Comparison of ENCODE assay signal across 8 cellular contexts in the genomic region with DNA sequence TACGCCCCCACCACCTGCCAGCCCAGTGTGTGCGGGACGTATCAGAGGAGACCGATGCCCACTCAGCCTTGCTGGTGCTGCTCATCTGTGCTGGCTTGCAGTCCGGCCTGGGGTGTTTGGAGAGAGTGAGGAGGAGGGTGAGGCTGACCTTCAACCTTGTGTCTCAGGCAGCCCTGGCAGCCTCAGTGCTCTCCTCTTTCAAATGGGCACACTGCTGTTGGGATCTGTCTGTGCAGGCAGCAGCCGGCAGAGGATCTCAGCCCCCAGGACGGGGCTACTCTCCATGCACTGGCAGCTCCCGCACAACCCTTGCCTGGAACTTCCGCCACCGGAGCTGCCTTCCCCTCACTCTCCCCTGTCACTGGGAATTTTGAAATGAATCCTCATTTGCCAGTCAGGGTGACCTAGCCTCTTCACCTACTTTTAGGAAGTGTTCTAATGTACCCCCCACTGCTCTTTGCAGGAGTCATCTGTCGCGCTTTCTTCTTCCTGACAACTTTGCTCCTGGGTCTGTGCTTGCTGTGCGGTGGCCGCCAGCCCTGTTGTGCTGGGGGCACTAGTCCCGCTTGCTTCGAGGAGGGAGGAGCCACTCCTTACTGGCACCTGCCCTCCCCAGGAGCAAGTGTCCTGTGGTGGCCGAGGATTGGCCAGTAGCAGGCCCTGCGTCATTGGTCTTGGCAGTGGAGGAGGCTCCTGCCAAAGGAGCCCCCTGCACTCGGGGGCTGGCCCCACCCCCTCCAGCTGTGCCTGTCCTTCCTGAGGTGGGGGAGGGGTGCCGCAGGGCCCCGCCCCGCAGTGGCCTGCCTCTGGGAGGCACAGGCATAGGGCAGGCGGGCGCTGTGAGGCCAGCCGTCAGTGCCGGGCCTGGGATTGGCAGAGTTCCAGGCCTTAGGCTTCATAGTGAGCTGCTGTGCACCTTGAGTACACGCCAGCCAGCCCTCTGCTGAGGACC. TPM values are rescaled to one million over a fixed set of nuclear protein-coding genes. Genes with fewer than 3 reads are reported as not detected.
DNase-seq lines count a peak whose midpoint lies in the region; ATAC-seq and TF ChIP-seq lines count a peak whose summit lies in the region.

No MANE protein-coding gene starts in this region.

- H3K4ac ChIP-seq in mesendoderm (ENCODE audit: low read depth, low read length), result no peak overlapping the region

- H3K4me2 ChIP-seq in mesendoderm (ENCODE audit: low read length), result peak overlapping the region; percentile 60

- CTCF ChIA-PET in RWPE1 (lab: Yijun Ruan, JAX), result interaction anchor here (1.5 kb wide), 1 partner anchor 14 kb away, joined by 3 read pairs; no protein-coding TSS in a partner anchor

- no peak overlapping the region for H4K8ac ChIP-seq in mesendoderm (ENCODE audit: low read depth, low read length)

- DNase-seq in HUDEP-2 (lab: John Stamatoyannopoulos, UW; ENCODE audit: unreplicated experiment in 76 of 76), result peak in 69 of 76 experiments; percentile 28 to 91 (median 71)
- DNase-seq in RWPE1 (ENCODE audit: low spot score), result no peak
- no peak for DNase-seq in effector memory CD4-positive, alpha-beta T cell
- DNase-seq in mesendoderm, result peak; percentile 96
- peak; percentile 58 to 88 for DNase-seq in upper lobe of left lung
- DNase-seq in kidney glomerular epithelial cell (lab: John Stamatoyannopoulos, UW), result no peak
- no peak for DNase-seq in GM19240 (ENCODE audit: insufficient read length, low spot score)

- peaks cover 70% of the 10 kb centered on the region for H3K4me1 ChIP-seq in effector memory CD4-positive, alpha-beta T cell (ENCODE audit: control insufficient read depth, insufficient read depth, low read length, poor library complexity, severe bottlenecking)
- H3K4me1 ChIP-seq in mesendoderm (ENCODE audit: control insufficient read depth, low read depth, low read length), result peaks cover 38% of the 10 kb centered on the region
- peaks cover 71 to 83% (median 74%) of the 10 kb centered on the region in 4 donors for H3K4me1 ChIP-seq in upper lobe of left lung

- no CpG with 5 or more reads among the region's 27 CpGs for WGBS in mesendoderm (ENCODE audit: extremely low coverage, insufficient coverage, low lambda C conversion rate)
- WGBS in upper lobe of left lung, 2 donors, result 32 to 48% methylated on average over 7 to 20 of the region's 27 CpGs

- H3K27ac ChIP-seq in RWPE1 (peak overlapping the region; percentile 74), mesendoderm (ENCODE audit: low read depth, low read length) (peak overlapping the region; percentile 69), upper lobe of left lung (peak overlapping the region; percentile 78 to 92 (median 86))
- peak overlapping the region; percentile 80 for H3K27ac ChIP-seq in effector memory CD4-positive, alpha-beta T cell (ENCODE audit: insufficient read depth, low read length, poor library complexity, severe bottlenecking)

- H4K5ac ChIP-seq in mesendoderm (ENCODE audit: low read length), result no peak overlapping the region

- H3K56ac ChIP-seq in mesendoderm (ENCODE audit: low read length), result peak overlapping the region; percentile 83

- H3K9ac ChIP-seq in mesendoderm (ENCODE audit: low read length), result peak overlapping the region; percentile 69

- peak overlapping the region; percentile 57 for H2BK5ac ChIP-seq in mesendoderm (ENCODE audit: low read length)

- peak overlapping the region; percentile 83 for H3K23ac ChIP-seq in mesendoderm (ENCODE audit: low read length)

- H2BK15ac ChIP-seq in mesendoderm (replicated peaks; ENCODE audit: low read depth), result no peak overlapping the region

- peaks cover 94% of the 10 kb centered on the region for H3K79me2 ChIP-seq in mesendoderm (ENCODE audit: control insufficient read depth, insufficient read depth, low read length)

- H3K79me1 ChIP-seq in mesendoderm (ENCODE audit: low read length), result peaks cover 59% of the 10 kb centered on the region

- no peak for TF ChIP-seq EP300 in upper lobe of left lung (IDR thresholded peaks at IDR 0.05)

- POLR2A ChIA-PET in RWPE1 (lab: Yijun Ruan, JAX; ENCODE audit: low non-redundant PET), result no interaction called here

- TF ChIP-seq POLR2A in upper lobe of left lung (IDR thresholded peaks at IDR 0.05), result no peak

- ATAC-seq in upper lobe of left lung (ENCODE audit: low FRiP score in 2 of 2) (peak; percentile 20 to 31), HG03354 (IDR thresholded peaks at IDR 0.05; ENCODE audit: poor library complexity, severe bottlenecking, unreplicated experiment) (no peak)

- peak overlapping the region; percentile 28 for H3K4me3 ChIP-seq in effector memory CD4-positive, alpha-beta T cell (ENCODE audit: insufficient read depth, low read depth, low read length, poor library complexity, severe bottlenecking)
- H3K4me3 ChIP-seq in mesendoderm (ENCODE audit: low read length) (no peak overlapping the region), upper lobe of left lung (peak overlapping the region in 2 of 4 donors; percentile 5 to 28)

- H3K36me3 ChIP-seq in effector memory CD4-positive, alpha-beta T cell (ENCODE audit: control insufficient read depth, insufficient read depth, low read length), result peaks cover 18% of the 10 kb centered on the region
- H3K36me3 ChIP-seq in mesendoderm (ENCODE audit: control insufficient read depth, insufficient read depth, low read length) (peaks cover 10% of the 10 kb centered on the region), upper lobe of left lung (peaks cover 7 to 21% (median 18%) of the 10 kb centered on the region in 4 donors)

- no peaks in the 10 kb centered on the region for H3K9me3 ChIP-seq in effector memory CD4-positive, alpha-beta T cell (ENCODE audit: control insufficient read depth, low read length)
- H3K9me3 ChIP-seq in upper lobe of left lung, result no peaks in the 10 kb centered on the region

- no peak overlapping the region for H2AK5ac ChIP-seq in mesendoderm (ENCODE audit: low read length)

- no peak overlapping the region for H2BK120ac ChIP-seq in mesendoderm (ENCODE audit: low read depth, low read length)

- H3K27me3 ChIP-seq in effector memory CD4-positive, alpha-beta T cell (replicated peaks; ENCODE audit: control insufficient read depth, insufficient read depth, low read length, poor library complexity, severe bottlenecking), result no peaks in the 10 kb centered on the region
- H3K27me3 ChIP-seq in mesendoderm (ENCODE audit: insufficient read depth, low read length, poor library complexity) (no peaks in the 10 kb centered on the region), upper lobe of left lung (no peaks in the 10 kb centered on the region)

- TF ChIP-seq CTCF in RWPE1 (conservative IDR thresholded peaks at IDR 0.05; ENCODE audit: low read depth) (no peak), upper lobe of left lung (IDR thresholded peaks at IDR 0.05) (no peak)

- no peak overlapping the region for H3K18ac ChIP-seq in mesendoderm (ENCODE audit: low read length)

RNA-seq across cellular contexts. Expression of a gene that starts 53.4 kb away (rescaled TPM):
- polyA plus RNA-seq in mesendoderm (2013, experiment 1 of 2), result 0.77 TPM
- 0.67 TPM for polyA plus RNA-seq in mesendoderm (2013, experiment 2 of 2)
- 1 to 10 TPM; 1.7 to 7.3 (median 3.1) TPM for total RNA-seq in upper lobe of left lung

RNA-seq across cellular contexts. Expression of a gene that starts 54.1 kb away (rescaled TPM):
- polyA plus RNA-seq in mesendoderm (2013, experiment 1 of 2), result 203 TPM
- polyA plus RNA-seq in mesendoderm (2013, experiment 2 of 2), result 202 TPM
- total RNA-seq in upper lobe of left lung, result 100 to 1,000 TPM in 3 of 6 donors, 10 to 100 TPM in 3; 24.3 to 305 (median 112) TPM

RNA-seq across cellular contexts. Expression of a gene that starts 56.5 kb away (rescaled TPM):
- 125 TPM for polyA plus RNA-seq in mesendoderm (2013, experiment 1 of 2)
- polyA plus RNA-seq in mesendoderm (2013, experiment 2 of 2), result 121 TPM
- 100 to 1,000 TPM in 2 of 6 donors, 10 to 100 TPM in 4; 60.8 to 182 (median 88.0) TPM for total RNA-seq in upper lobe of left lung

Comparison
In these comparisons a context has a peak if more than half of its experiments do, and no peak if none do; other contexts are left out.
1. DNase-seq: peak in HUDEP-2 (69 of 76), mesendoderm (single experiment) and upper lobe of left lung (2 of 2); none in RWPE1 (single experiment), effector memory CD4-positive, alpha-beta T cell (0 of 3), kidney glomerular epithelial cell (single experiment) and GM19240 (single experiment).
2. Peak in every context shown above with its lines, with median percentiles within 50 percentile points of each other: H3K27ac ChIP-seq.